ENCODE assay signal across 17 cellular contexts in the genomic region with DNA sequence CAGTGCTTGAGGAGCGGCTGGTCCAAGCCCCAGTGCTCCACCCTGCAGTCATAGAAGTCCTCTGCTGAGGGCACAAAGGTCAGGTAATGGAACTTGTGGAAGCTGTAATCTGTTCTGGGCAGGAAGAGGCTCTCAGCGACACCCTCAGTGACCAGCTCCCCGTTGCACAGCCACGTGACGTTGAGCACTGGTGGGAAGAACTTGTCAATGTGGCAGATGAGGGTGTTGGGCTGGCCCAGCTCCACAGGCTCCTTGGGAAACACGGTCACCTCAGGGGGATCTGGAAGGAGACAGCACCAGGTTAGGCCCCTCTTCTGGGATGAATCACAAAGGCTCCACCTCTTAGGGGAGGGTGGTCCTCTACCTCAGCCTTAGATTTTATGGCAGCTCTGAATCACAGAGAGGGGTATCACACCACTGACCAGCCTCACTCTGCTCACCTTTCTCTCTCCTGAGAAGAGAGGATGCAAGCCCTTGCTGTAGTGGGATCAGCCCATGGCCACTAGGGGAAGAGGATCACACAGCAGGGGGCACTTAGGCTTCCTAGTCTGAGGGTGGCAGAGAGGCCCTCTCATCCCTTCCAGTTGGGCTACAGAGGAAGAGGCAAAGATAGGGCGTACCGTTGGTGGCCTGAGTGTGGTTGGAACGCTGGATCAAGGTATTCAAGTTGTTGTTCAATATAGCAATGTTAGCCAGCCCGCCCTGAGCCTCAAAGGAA. TPM values are rescaled to one million over a fixed set of nuclear protein-coding genes. Genes with fewer than 3 reads are reported as not detected.
DNase-seq lines count a peak whose midpoint lies in the region; ATAC-seq, FAIRE-seq and TF ChIP-seq lines count a peak whose summit lies in the region.
"Had no signal": no experiment of that assay in that cellular context is flagged by ENCODE, and none has a peak within 500 bp of the region (broad histone marks: within the 10 kb centered on the region; RNA-seq: fewer than 3 reads in every experiment).

No MANE protein-coding gene starts in this region.

- DNase-seq in DND-41 (no peak), H9 (no peak), bronchial epithelial cell (ENCODE audit: low read depth) (no peak), neuronal stem cell (ENCODE audit: low spot score) (no peak), ureter (ENCODE audit: low spot score) (no peak), NCI-H524 treated with DMSO at 0.1 percent for 48 hours (lab: John Stamatoyannopoulos, UW) (no peak), hypothalamus (lab: John Stamatoyannopoulos, UW) (no peak)
- DNase-seq: AML-193; CD4-positive, alpha-beta memory T cell; HCEC 1CT; NCI-H1436 treated with DMSO at 0.1 percent for 48 hours; NCI-H2081; NCI-H510A treated with DMSO at 0.1 percent for 48 hours; OCI-M1; SJCRH30 had no signal

- H3K36me3 ChIP-seq in DND-41 (ENCODE audit: insufficient read depth, low read length) (no peaks in the 10 kb centered on the region), bronchial epithelial cell (ENCODE audit: control insufficient read depth, insufficient read depth, low read length) (no peaks in the 10 kb centered on the region), neuronal stem cell (replicated peaks in 1 of 2; ENCODE audit: control insufficient read depth in 2 of 2, insufficient read depth in 2 of 2, low read length in 2 of 2) (no peaks in the 10 kb centered on the region)
- H3K36me3 ChIP-seq: SJCRH30 had no signal

- H2BK5ac ChIP-seq in H9 (ENCODE audit: insufficient read length, low read length) (no peak overlapping the region), neuronal stem cell (ENCODE audit: low read length) (no peak overlapping the region)

- no CpG with 5 or more reads among the region's 10 CpGs for WGBS in H9 (ENCODE audit: extremely low coverage, insufficient read length, low lambda C conversion rate)
- WGBS in neuronal stem cell (ENCODE audit: extremely low coverage in 2 of 2, insufficient read length in 2 of 2, insufficient replicate concordance in 1 of 2), 2 donors, result no CpG with 5 or more reads among the region's 10 CpGs

- peak; percentile 68 for FAIRE-seq in bronchial epithelial cell (lab: Jason Lieb, UNC)
- FAIRE-seq: D721Med had no signal

- H3K27ac ChIP-seq in DND-41 (ENCODE audit: low read length) (no peak overlapping the region), H9 (ENCODE audit: insufficient read length, low read depth, low read length) (no peak overlapping the region), neuronal stem cell (replicated peaks; ENCODE audit: low read length) (no peak overlapping the region)
- H3K27ac ChIP-seq: RWPE1, SJCRH30 had no signal

- no peak overlapping the region for H4K5ac ChIP-seq in H9 (ENCODE audit: insufficient read length, low read depth, low read length)

- no peaks in the 10 kb centered on the region for H3K4me1 ChIP-seq in DND-41 (ENCODE audit: insufficient read depth, low read length)
- H3K4me1 ChIP-seq in H9 (ENCODE audit: insufficient read depth, low read length), result no peaks in the 10 kb centered on the region
- no peaks in the 10 kb centered on the region for H3K4me1 ChIP-seq in neuronal stem cell (ENCODE audit: control insufficient read depth in 2 of 2, insufficient read depth in 1 of 2, low read depth in 1 of 2, low read length in 2 of 2)
- H3K4me1 ChIP-seq: SJCRH30 had no signal

- H3K4ac ChIP-seq in H9 (ENCODE audit: low read depth, low read length) (no peak overlapping the region), neuronal stem cell (ENCODE audit: low read length) (no peak overlapping the region)

- peaks cover 0 to 5% (median 0%) of the 10 kb centered on the region in 3 experiments; a peak in 2 of 7 replicates for H3K36me3 Mint-ChIP-seq in H9 (ENCODE audit: insufficient read depth in 1 of 3, low read depth in 3 of 3)

- no peak overlapping the region for H2BK20ac ChIP-seq in H9 (ENCODE audit: low read depth, low read length, poor library complexity, severe bottlenecking)

- no peak overlapping the region for H3K18ac ChIP-seq in H9 (ENCODE audit: insufficient read length, low read depth, low read length)
- H3K18ac ChIP-seq in neuronal stem cell (ENCODE audit: low read length), result no peak overlapping the region

- ATAC-seq in DND-41 (ENCODE audit: insufficient read depth, low read depth), result no peak

- H4K20me1 ChIP-seq in DND-41 (ENCODE audit: insufficient read depth, low read length) (no peaks in the 10 kb centered on the region), H9 (ENCODE audit: control insufficient read depth, insufficient read depth, insufficient read length) (no peaks in the 10 kb centered on the region)

- H2BK120ac ChIP-seq in H9 (ENCODE audit: low read depth, low read length, poor library complexity, severe bottlenecking), result no peak overlapping the region
- H2BK120ac ChIP-seq in neuronal stem cell (ENCODE audit: low read depth, low read length), result no peak overlapping the region

- H3K79me2 ChIP-seq in DND-41 (ENCODE audit: insufficient read depth, low read length), result no peaks in the 10 kb centered on the region
- H3K79me2 ChIP-seq in H9 (ENCODE audit: insufficient read depth, low read length), result no peaks in the 10 kb centered on the region

- H3K4me3 Mint-ChIP-seq in H9, result no peak overlapping the region
- H3K4me3 Mint-ChIP-seq: CD4-positive, alpha-beta memory T cell had no signal

- no peak overlapping the region for H4K91ac ChIP-seq in H9 (ENCODE audit: insufficient read length, low read depth, low read length)
- peak overlapping the region; percentile 53 for H4K91ac ChIP-seq in neuronal stem cell (ENCODE audit: low read depth, low read length, poor library complexity)

- H3T11ph ChIP-seq in H9 (ENCODE audit: low read length), result no peak overlapping the region

- no peak overlapping the region for H2AFZ ChIP-seq in DND-41 (ENCODE audit: low read depth, low read length)
- H2AFZ ChIP-seq in H9 (ENCODE audit: low read length), result no peak overlapping the region
- H2AFZ ChIP-seq in neuronal stem cell (ENCODE audit: low read length), result no peak overlapping the region

- H3K4me3 ChIP-seq in DND-41 (ENCODE audit: low read depth in 1 of 2, low read length in 2 of 2) (no peak overlapping the region), bronchial epithelial cell (ENCODE audit: low read depth, low read length) (no peak overlapping the region), neuronal stem cell (ENCODE audit: low read length in 2 of 2) (no peak overlapping the region)
- H3K4me3 ChIP-seq: SJCRH30 had no signal

- H3K14ac ChIP-seq in H9 (ENCODE audit: insufficient read depth, low read length), result no peak overlapping the region
- H3K14ac ChIP-seq in neuronal stem cell (ENCODE audit: low read length), result no peak overlapping the region

- H3K27me3 Mint-ChIP-seq in H9 (ENCODE audit: low read depth), result peaks cover 10% of the 10 kb centered on the region

- no peak overlapping the region for H3K23ac ChIP-seq in H9 (ENCODE audit: insufficient read length, low read depth, low read length)
- no peak overlapping the region for H3K23ac ChIP-seq in neuronal stem cell (ENCODE audit: low read depth, low read length, poor library complexity)

- no peak overlapping the region for H2BK15ac ChIP-seq in H9 (ENCODE audit: low read depth, low read length)
- H2BK15ac ChIP-seq in neuronal stem cell (ENCODE audit: low read length), result no peak overlapping the region

- H2AK5ac ChIP-seq in H9 (ENCODE audit: insufficient read length, low read length), result no peak overlapping the region
- no peak overlapping the region for H2AK5ac ChIP-seq in neuronal stem cell (ENCODE audit: low read depth, low read length)

- H2BK12ac ChIP-seq in H9 (ENCODE audit: insufficient read length, low read depth, low read length), result no peak overlapping the region
- H2BK12ac ChIP-seq in neuronal stem cell (ENCODE audit: low read length), result no peak overlapping the region

- H3K56ac ChIP-seq in H9 (ENCODE audit: insufficient read length, low read depth, low read length), result no peak overlapping the region

- no peak overlapping the region for H3K27ac Mint-ChIP-seq in H9
- H3K27ac Mint-ChIP-seq: CD4-positive, alpha-beta memory T cell had no signal

- H3K23me2 ChIP-seq in H9 (ENCODE audit: insufficient read length, low read depth, low read length, poor library complexity, severe bottlenecking), result no peaks in the 10 kb centered on the region

- H4K8ac ChIP-seq in H9 (replicated peaks; ENCODE audit: insufficient read length, low read depth, low read length) (no peak overlapping the region), neuronal stem cell (ENCODE audit: low read depth, low read length) (peak overlapping the region; percentile 88)

- H3K79me1 ChIP-seq in H9 (ENCODE audit: insufficient read depth, low read depth, low read length, poor library complexity, severe bottlenecking) (no peaks in the 10 kb centered on the region), neuronal stem cell (ENCODE audit: low read depth, low read length) (no peaks in the 10 kb centered on the region)

- H3K9me3 ChIP-seq in DND-41 (ENCODE audit: insufficient read depth, low read length, severe bottlenecking) (no peaks in the 10 kb centered on the region), H9 (ENCODE audit: control insufficient read depth, low read depth, low read length) (no peaks in the 10 kb centered on the region), neuronal stem cell (replicated peaks in 1 of 2; ENCODE audit: control insufficient read depth in 2 of 2, insufficient read depth in 1 of 2, low read depth in 1 of 2, low read length in 2 of 2) (no peaks in the 10 kb centered on the region)
- H3K9me3 ChIP-seq: SJCRH30 had no signal

- peaks cover 5 to 6% of the 10 kb centered on the region in 2 experiments; a peak in 4 of 5 replicates for H3K9me3 Mint-ChIP-seq in H9

- peaks cover 6 to 7% of the 10 kb centered on the region in 2 experiments; a peak in 3 of 4 replicates for H3K4me1 Mint-ChIP-seq in H9

- H3K4me2 ChIP-seq in DND-41 (ENCODE audit: insufficient read depth, low read length) (no peak overlapping the region), H9 (ENCODE audit: insufficient read depth, insufficient read length, low read length) (no peak overlapping the region), neuronal stem cell (ENCODE audit: insufficient read depth, low read length, poor library complexity, severe bottlenecking) (no peak overlapping the region)

- peak; percentile 9 for TF ChIP-seq CTCF in DND-41 (IDR thresholded peaks at IDR 0.05; ENCODE audit: borderline replicate concordance, extremely low read depth, low read length, poor library complexity, severe bottlenecking)
- TF ChIP-seq CTCF in H9 (conservative IDR thresholded peaks at IDR 0.05), result 0 out of 3 replicates have a peak, but pooled peaks have one; percentile 11
- TF ChIP-seq CTCF in bronchial epithelial cell (IDR thresholded peaks at IDR 0.05; ENCODE audit: insufficient read depth, low read length, severe bottlenecking), result no peak

- H3K27me3 ChIP-seq in DND-41 (ENCODE audit: insufficient read depth, low read length, poor library complexity) (peaks cover 59% of the 10 kb centered on the region), H9 (ENCODE audit: insufficient read depth, low read length) (no peaks in the 10 kb centered on the region), bronchial epithelial cell (ENCODE audit: control insufficient read depth, insufficient read depth, low read length) (no peaks in the 10 kb centered on the region), neuronal stem cell (ENCODE audit: control insufficient read depth in 3 of 3, insufficient read depth in 3 of 3, low read depth in 1 of 3, low read length in 3 of 3) (peaks cover 0 to 6% (median 0%) of the 10 kb centered on the region in 3 experiments)
- H3K27me3 ChIP-seq: SJCRH30 had no signal

- H3K9ac ChIP-seq in DND-41 (ENCODE audit: low read depth, low read length) (no peak overlapping the region), H9 (ENCODE audit: extremely low read depth, insufficient read length, low read length) (no peak overlapping the region), neuronal stem cell (ENCODE audit: low read depth, low read length, poor library complexity) (peak overlapping the region; percentile 4)

RNA-seq across cellular contexts. Expression of a gene that starts 4.3 kb away (rescaled TPM):
- total RNA-seq in H9 (2021) (2.6 and 4.0 TPM in 2 replicates), bronchial epithelial cell (0.26 and 1.1 TPM in 2 replicates), ureter (145 TPM)
- 2.2 TPM for polyA plus RNA-seq in neuronal stem cell (2013, experiment 1 of 2)
- 2.2 TPM for polyA plus RNA-seq in neuronal stem cell (2013, experiment 2 of 2)
- total RNA-seq: SJCRH30 had no signal

RNA-seq across cellular contexts. Expression of a gene that starts 6.6 kb away (rescaled TPM):
- total RNA-seq in H9 (2021), result 23.4 and 23.6 TPM in 2 replicates
- 0.53 TPM in 1 of 2 replicates, not detected in the other for total RNA-seq in bronchial epithelial cell
- polyA plus RNA-seq in neuronal stem cell (2013, experiment 1 of 2), result 45.7 TPM
- 42.1 TPM for polyA plus RNA-seq in neuronal stem cell (2013, experiment 2 of 2)
- total RNA-seq in ureter, result 82.5 TPM
- total RNA-seq: SJCRH30 had no signal

RNA-seq across cellular contexts. Expression of a gene that starts 59.8 kb away (rescaled TPM):
- total RNA-seq in H9 (2021) (15.3 and 15.6 TPM in 2 replicates), bronchial epithelial cell (not detected in 2 replicates), ureter (25.6 TPM)
- polyA plus RNA-seq in neuronal stem cell (2013, experiment 1 of 2), result 12.8 TPM
- polyA plus RNA-seq in neuronal stem cell (2013, experiment 2 of 2), result 13.6 TPM

Comparison
In these comparisons a context has a peak if more than half of its experiments do, and no peak if none do; other contexts are left out.
1. RNA of a gene that starts 4.3 kb away (total RNA-seq): 145 TPM in ureter (single experiment); 2.6 to 4.0 TPM in H9 and 0.26 to 1.1 TPM in bronchial epithelial cell; every median in the first group is over 10 times any median in the second.
2. RNA of a gene that starts 6.6 kb away (total RNA-seq): 82.5 TPM in ureter (single experiment) and 23.4 to 23.6 TPM in H9; 0.53 TPM in bronchial epithelial cell; every median in the first group is over 10 times any median in the second.
3. RNA of a gene that starts 59.8 kb away (total RNA-seq): 25.6 TPM in ureter (single experiment) and 15.3 to 15.6 TPM in H9; not detected in bronchial epithelial cell; every median in the first group is over 10 times any median in the second.